8 cellular contexts compared by ENCODE assay signal in genomic region chr6:21438237-21438985, GRCh38.
DNase-seq lines count a peak whose midpoint lies in the region; ATAC-seq and TF ChIP-seq lines count a peak whose summit lies in the region.

No MANE protein-coding gene starts in this region.

- H3K27me3 ChIP-seq in OCI-LY1 (ENCODE audit: insufficient read depth, low read length) (no peaks in the 10 kb centered on the region), HAP-1 (ENCODE audit: low read depth) (no peaks in the 10 kb centered on the region)

- peaks cover 9% of the 10 kb centered on the region for H3K4me1 ChIP-seq in OCI-LY1 (ENCODE audit: insufficient read depth, low read length, severe bottlenecking)
- H3K4me1 ChIP-seq in HAP-1: no peaks in the 10 kb centered on the region; the same call in 1 of the 2 replicates

- H4K20me1 ChIP-seq in OCI-LY1 (ENCODE audit: insufficient read depth, low read length): no peaks in the 10 kb centered on the region

- H3K27ac Mint-ChIP-seq in natural killer cell: peak overlapping the region; percentile 78 to 87

- H3K36me3 ChIP-seq in OCI-LY1 (ENCODE audit: insufficient read depth, low read length) (no peaks in the 10 kb centered on the region), HAP-1 (replicated peaks) (no peaks in the 10 kb centered on the region)

- no peaks in the 10 kb centered on the region for H3F3A ChIP-seq in OCI-LY1 (ENCODE audit: insufficient read depth, low read length)

- no peak overlapping the region for H3K9ac ChIP-seq in OCI-LY1 (ENCODE audit: low read length)

- no peaks in the 10 kb centered on the region for H3K27me3 Mint-ChIP-seq in natural killer cell (ENCODE audit: low read depth in 2 of 2)

- no peaks in the 10 kb centered on the region for H3K9me2 ChIP-seq in OCI-LY1 (ENCODE audit: low read depth, low read length)

- no peaks in the 10 kb centered on the region for H3K9me3 ChIP-seq in OCI-LY1 (ENCODE audit: low read length)
- H3K9me3 ChIP-seq in HAP-1: no peaks in the 10 kb centered on the region

- peak overlapping the region; percentile 12; the same call in 1 of the 2 replicates for H3K4me2 ChIP-seq in OCI-LY1 (ENCODE audit: low read length)

- H2AFZ ChIP-seq in OCI-LY1 (ENCODE audit: low read length): no peak overlapping the region

- H3K9me3 Mint-ChIP-seq in natural killer cell: peaks cover 0 to 2% of the 10 kb centered on the region in 2 donors

- H3K36me3 Mint-ChIP-seq in natural killer cell: no peaks in the 10 kb centered on the region

- in situ Hi-C loops in HAP-1 (cut with MboI; ENCODE audit: low sequenced_read_pairs): no loop called here

- H3K27ac ChIP-seq in OCI-LY1 (ENCODE audit: low read depth, low read length, poor library complexity, severe bottlenecking): no peak overlapping the region

- ATAC-seq in HG02943 (IDR thresholded peaks at IDR 0.05; ENCODE audit: low read depth, unreplicated experiment) (peak; percentile 98), natural killer cell (peak; percentile 72 to 77 (median 75))

- no peak for TF ChIP-seq CTCF in OCI-LY1 (IDR thresholded peaks at IDR 0.05; ENCODE audit: low read length)
- no peak for TF ChIP-seq CTCF in natural killer cell (IDR thresholded peaks at IDR 0.05)

- DNase-seq in NCI-H2107 treated with DMSO at 0.1 percent for 48 hours (lab: John Stamatoyannopoulos, UW; ENCODE audit: unreplicated experiment) (peak; percentile 24), NCI-H2107 (lab: John Stamatoyannopoulos, UW) (no peak), natural killer cell (no peak), amniotic stem cell (lab: John Stamatoyannopoulos, UW) (no peak), HAP-1 (ENCODE audit: low spot score in 2 of 2) (no peak)
- no peak for DNase-seq in stimulated activated naive CD4-positive, alpha-beta T cell treated with Interleukin-2 at 50 U/mL for 16 hours (lab: John Stamatoyannopoulos, UW)

- H3K79me2 ChIP-seq in OCI-LY1 (ENCODE audit: insufficient read depth, low read length): no peaks in the 10 kb centered on the region

- H3K4me1 Mint-ChIP-seq in natural killer cell: peaks cover 23 to 26% of the 10 kb centered on the region in 2 donors

- intact Hi-C loops in natural killer cell (cut with micrococcal nuclease): no loop called here

- no peak overlapping the region for H3K4me3 ChIP-seq in OCI-LY1 (ENCODE audit: low read depth, low read length, poor library complexity, severe bottlenecking)
- H3K4me3 ChIP-seq in HAP-1: no peak overlapping the region

- H3K4me3 Mint-ChIP-seq in natural killer cell: peak overlapping the region; percentile 64
